Comparison of ENCODE assay signal across 24 cellular contexts in genomic region chr6:8382434-8382833, GRCh38.
"Had no signal": no experiment of that assay in that cellular context is flagged by ENCODE, and none has a peak within 500 bp of the region (broad histone marks: within the 10 kb centered on the region; RNA-seq: fewer than 3 reads in every experiment).

No MANE protein-coding gene starts in this region.

- H3K4me3 Mint-ChIP-seq: activated CD4-positive, alpha-beta memory T cell treated with anti-CD3 and anti-CD28 coated beads, Interleukin-2, amount 10 ng/mL, durations not matched to agents 7 days and 5 days; activated CD4-positive, alpha-beta T cell treated with anti-CD3 and anti-CD28 coated beads for 36 hours; activated naive CD4-positive, alpha-beta T cell treated with anti-CD3 and anti-CD28 coated beads, Interleukin-2, amount 10 ng/mL, durations not matched to agents 7 days and 5 days; activated naive CD8-positive, alpha-beta T cell treated with anti-CD3 and anti-CD28 coated beads for 36 hours; activated T-cell treated with anti-CD3 and anti-CD28 coated beads, Interleukin-2, amount 50 U/mL, for 72 hours; T-cell had no signal

- DNase-seq: activated CD4-positive, alpha-beta memory T cell treated with anti-CD3 and anti-CD28 coated beads, Interleukin-2, amount 10 ng/mL, durations not matched to agents 7 days and 5 days; activated CD4-positive, alpha-beta T cell treated with anti-CD3 and anti-CD28 coated beads for 36 hours; activated CD4-positive, alpha-beta T cell treated with anti-CD3 and anti-CD28 coated beads, Interleukin-2, amount 50 U/mL, for 1 hour; activated gamma-delta T cell treated with Interleukin-2 at 50 U/mL for 16 hours; activated naive CD4-positive, alpha-beta T cell treated with anti-CD3 and anti-CD28 coated beads, Interleukin-2, amount 10 ng/mL, durations not matched to agents 7 days and 5 days; activated naive CD8-positive, alpha-beta T cell treated with anti-CD3 and anti-CD28 coated beads for 36 hours; activated T-cell treated with anti-CD3 and anti-CD28 coated beads for 4 hours; activated T-cell treated with anti-CD3 and anti-CD28 coated beads, Interleukin-2, amount 50 U/mL, for 72 hours; brain microvascular endothelial cell; Kasumi-1; KBM-7; NCI-H1092; NCI-H1417; NCI-H1930; NCI-H345; NCI-H510A; NCI-H526 treated with DMSO at 0.1 percent for 48 hours; NK-92 treated with Interleukin-12 subunit alpha and Interleukin-12 subunit beta, amount 100 ng/mL, for 24 hours; Peyer's patch; SHP77 treated with DMSO at 0.1 percent for 48 hours; T-cell; T-helper 2 cell had no signal

- H3K27ac Mint-ChIP-seq: activated CD4-positive, alpha-beta memory T cell treated with anti-CD3 and anti-CD28 coated beads, Interleukin-2, amount 10 ng/mL, durations not matched to agents 7 days and 5 days; activated CD4-positive, alpha-beta T cell treated with anti-CD3 and anti-CD28 coated beads for 36 hours; activated naive CD4-positive, alpha-beta T cell treated with anti-CD3 and anti-CD28 coated beads, Interleukin-2, amount 10 ng/mL, durations not matched to agents 7 days and 5 days; activated naive CD8-positive, alpha-beta T cell treated with anti-CD3 and anti-CD28 coated beads for 36 hours; activated T-cell treated with anti-CD3 and anti-CD28 coated beads, Interleukin-2, amount 50 U/mL, for 72 hours; activated T-helper 2 cell treated with anti-CD3 and anti-CD28 coated beads, Interferon-gamma antibody, Interleukin-2, Interleukin-4, amounts not matched to agents 10 μg/mL and 5 μg/mL and 100 μg/mL, durations not matched to agents 14 hours and 24 hours and 36 hours; T-cell had no signal

- H3K36me3 Mint-ChIP-seq: activated naive CD4-positive, alpha-beta T cell treated with anti-CD3 and anti-CD28 coated beads, Interleukin-2, amount 10 ng/mL, durations not matched to agents 7 days and 5 days; T-cell had no signal

- H3K4me1 ChIP-seq: Peyer's patch had no signal

- H3K9me3 Mint-ChIP-seq: activated CD4-positive, alpha-beta memory T cell treated with anti-CD3 and anti-CD28 coated beads, Interleukin-2, amount 10 ng/mL, durations not matched to agents 7 days and 5 days; activated naive CD4-positive, alpha-beta T cell treated with anti-CD3 and anti-CD28 coated beads, Interleukin-2, amount 10 ng/mL, durations not matched to agents 7 days and 5 days; activated T-cell treated with anti-CD3 and anti-CD28 coated beads, Interleukin-2, amount 50 U/mL, for 72 hours; activated T-helper 2 cell treated with anti-CD3 and anti-CD28 coated beads, Interferon-gamma antibody, Interleukin-2, Interleukin-4, amounts not matched to agents 10 μg/mL and 5 μg/mL and 100 μg/mL, durations not matched to agents 14 hours and 24 hours and 36 hours had no signal

- H3K4me3 ChIP-seq: Peyer's patch had no signal

- H3K36me3 ChIP-seq: brain microvascular endothelial cell, Peyer's patch had no signal

- H3K27me3 ChIP-seq: brain microvascular endothelial cell, Peyer's patch had no signal

- H3K27ac ChIP-seq: brain microvascular endothelial cell, Peyer's patch, VCaP had no signal

- H3K4me1 Mint-ChIP-seq: activated CD4-positive, alpha-beta memory T cell treated with anti-CD3 and anti-CD28 coated beads, Interleukin-2, amount 10 ng/mL, durations not matched to agents 7 days and 5 days; activated CD4-positive, alpha-beta T cell treated with anti-CD3 and anti-CD28 coated beads for 36 hours; activated naive CD4-positive, alpha-beta T cell treated with anti-CD3 and anti-CD28 coated beads, Interleukin-2, amount 10 ng/mL, durations not matched to agents 7 days and 5 days; activated naive CD8-positive, alpha-beta T cell treated with anti-CD3 and anti-CD28 coated beads for 36 hours; T-cell had no signal

- H3K9me3 ChIP-seq: Peyer's patch had no signal

- H3K27me3 Mint-ChIP-seq: activated naive CD8-positive, alpha-beta T cell treated with anti-CD3 and anti-CD28 coated beads for 36 hours had no signal

- ATAC-seq: activated CD4-positive, alpha-beta T cell treated with anti-CD3 and anti-CD28 coated beads for 36 hours; activated T-cell treated with anti-CD3 and anti-CD28 coated beads, Interleukin-2, amount 50 U/mL, for 72 hours; T-cell had no signal
